ENCODE assay signal across 35 cellular contexts in genomic region chr2:103638978-103639377, GRCh38.
"Had no signal": no experiment of that assay in that cellular context is flagged by ENCODE, and none has a peak within 500 bp of the region (broad histone marks: within the 10 kb centered on the region; RNA-seq: fewer than 3 reads in every experiment).

No MANE protein-coding gene starts in this region.

- H3K27me3 ChIP-seq: MG63 had no signal

- H3K4me3 ChIP-seq: MG63 had no signal

- H3K36me3 ChIP-seq: MG63 had no signal

- DNase-seq: Kasumi-1, MG63, MM.1S, MV-4-11, NCI-H1048, NCI-H1092, NCI-H1092 treated with DMSO at 0.1 percent for 48 hours, NCI-H1105, NCI-H1105 treated with DMSO at 0.1 percent for 48 hours, NCI-H1417, NCI-H1417 treated with DMSO at 0.1 percent for 48 hours, NCI-H1436, NCI-H1436 treated with DMSO at 0.1 percent for 48 hours, NCI-H146, NCI-H1694, NCI-H1694 treated with DMSO at 0.1 percent for 48 hours, NCI-H187, NCI-H187 treated with DMSO at 0.1 percent for 48 hours, NCI-H1930, NCI-H2029, NCI-H2029 treated with DMSO at 0.1 percent for 48 hours, NCI-H2081, NCI-H2081 treated with DMSO at 0.1 percent for 48 hours, NCI-H2107, NCI-H2171, NCI-H2171 treated with DMSO at 0.1 percent for 48 hours, NCI-H2227 treated with DMSO at 0.1 percent for 48 hours, NCI-H226, NCI-H345, NCI-H446, NCI-H446 treated with DMSO at 0.1 percent for 48 hours, NCI-H510A, NCI-H510A treated with DMSO at 0.1 percent for 48 hours, NCI-H524, NCI-H524 treated with DMSO at 0.1 percent for 48 hours had no signal

- H3K9me3 ChIP-seq: MG63 had no signal
